8 cellular contexts compared by ENCODE assay signal in genomic region chr7:36287371-36288241, GRCh38.
DNase-seq lines count a peak whose midpoint lies in the region; ATAC-seq and TF ChIP-seq lines count a peak whose summit lies in the region.

No MANE protein-coding gene starts in this region.

- H3K27ac ChIP-seq in neutrophil (peak overlapping the region; percentile 97), A673 (ENCODE audit: low read depth, low read length, poor library complexity, severe bottlenecking) (no peak overlapping the region)

- H3K36me3 ChIP-seq in neutrophil (peaks cover 38% of the 10 kb centered on the region), A673 (ENCODE audit: insufficient read depth, low read length, poor library complexity, severe bottlenecking) (no peaks in the 10 kb centered on the region)

- POLR2A ChIA-PET in A673 (lab: Charles Lee; ENCODE audit: low non-redundant PET): no interaction called here

- H3K4me3 ChIP-seq in neutrophil (ENCODE audit: low read depth in 1 of 2, low read length in 1 of 2) (peak overlapping the region; percentile 28 to 52), A673 (ENCODE audit: low read depth, low read length, poor library complexity, severe bottlenecking) (no peak overlapping the region)

- BruUV-seq in A673 (replicated peaks; lab: Mats Ljungman, UMichigan): no TSS peak

- peak; percentile 74 for DNase-seq in Ammon's horn (ENCODE audit: low spot score)
- DNase-seq in NCI-H2029 (lab: John Stamatoyannopoulos, UW): peak; percentile 52
- peak; percentile 20 for DNase-seq in activated T-helper 2 cell treated with anti-CD3 and anti-CD28 coated beads, Interferon-gamma antibody, Interleukin-2, Interleukin-4, amounts not matched to agents 10 μg/mL and 5 μg/mL and 100 μg/mL, durations not matched to agents 14 hours and 24 hours and 36 hours (ENCODE audit: low spot score)
- no peak for DNase-seq in A673 (ENCODE audit: low spot score)
- no peak for DNase-seq in GOT3 (lab: John Stamatoyannopoulos, UW)

- peaks cover 2% of the 10 kb centered on the region for H3K36me3 Mint-ChIP-seq in activated T-helper 2 cell treated with anti-CD3 and anti-CD28 coated beads, Interferon-gamma antibody, Interleukin-2, Interleukin-4, amounts not matched to agents 10 μg/mL and 5 μg/mL and 100 μg/mL, durations not matched to agents 14 hours and 24 hours and 36 hours (ENCODE audit: low read depth)

- ATAC-seq in GM19025 (IDR thresholded peaks at IDR 0.05; ENCODE audit: low read depth, unreplicated experiment) (peak; percentile 40), HG03439 (IDR thresholded peaks at IDR 0.05; ENCODE audit: unreplicated experiment) (no peak)

- H3K9me3 ChIP-seq in neutrophil (no peaks in the 10 kb centered on the region), A673 (ENCODE audit: low read depth, low read length, poor library complexity, severe bottlenecking) (no peaks in the 10 kb centered on the region)

- TF ChIP-seq CTCF in neutrophil (IDR thresholded peaks at IDR 0.05) (no peak), A673 (conservative IDR thresholded peaks at IDR 0.05; ENCODE audit: low read depth, low read length) (no peak)

- H3K4me3 Mint-ChIP-seq in activated T-helper 2 cell treated with anti-CD3 and anti-CD28 coated beads, Interferon-gamma antibody, Interleukin-2, Interleukin-4, amounts not matched to agents 10 μg/mL and 5 μg/mL and 100 μg/mL, durations not matched to agents 14 hours and 24 hours and 36 hours (ENCODE audit: low read depth): peak overlapping the region; percentile 67

- no peaks in the 10 kb centered on the region for H3K27me3 ChIP-seq in neutrophil
- no peaks in the 10 kb centered on the region for H3K27me3 ChIP-seq in A673 (replicated peaks; ENCODE audit: insufficient read depth, low read depth, low read length, poor library complexity)

- H3K27ac Mint-ChIP-seq in activated T-helper 2 cell treated with anti-CD3 and anti-CD28 coated beads, Interferon-gamma antibody, Interleukin-2, Interleukin-4, amounts not matched to agents 10 μg/mL and 5 μg/mL and 100 μg/mL, durations not matched to agents 14 hours and 24 hours and 36 hours: peak overlapping the region; percentile 90

- intact Hi-C loops in activated T-helper 2 cell treated with anti-CD3 and anti-CD28 coated beads, Interferon-gamma antibody, Interleukin-2, Interleukin-4, amounts not matched to agents 10 μg/mL and 5 μg/mL and 100 μg/mL, durations not matched to agents 14 hours and 24 hours and 36 hours (cut with micrococcal nuclease): no loop called here
- intact Hi-C loops in A673 (cut with micrococcal nuclease; ENCODE audit: unreplicated experiment): no loop called here

- H3K27me3 Mint-ChIP-seq in activated T-helper 2 cell treated with anti-CD3 and anti-CD28 coated beads, Interferon-gamma antibody, Interleukin-2, Interleukin-4, amounts not matched to agents 10 μg/mL and 5 μg/mL and 100 μg/mL, durations not matched to agents 14 hours and 24 hours and 36 hours (ENCODE audit: low read depth): peaks cover 2% of the 10 kb centered on the region

- peaks cover 71 to 75% of the 10 kb centered on the region in 2 experiments for H3K4me1 ChIP-seq in neutrophil (ENCODE audit: control insufficient read depth in 1 of 2, insufficient read depth in 1 of 2, low read depth in 1 of 2, low read length in 1 of 2)
- H3K4me1 ChIP-seq in A673 (ENCODE audit: insufficient read depth, low read length, poor library complexity, severe bottlenecking): peaks cover 5% of the 10 kb centered on the region

- peaks cover 51% of the 10 kb centered on the region for H3K4me1 Mint-ChIP-seq in activated T-helper 2 cell treated with anti-CD3 and anti-CD28 coated beads, Interferon-gamma antibody, Interleukin-2, Interleukin-4, amounts not matched to agents 10 μg/mL and 5 μg/mL and 100 μg/mL, durations not matched to agents 14 hours and 24 hours and 36 hours (ENCODE audit: low read depth)

- H3K9me3 Mint-ChIP-seq in activated T-helper 2 cell treated with anti-CD3 and anti-CD28 coated beads, Interferon-gamma antibody, Interleukin-2, Interleukin-4, amounts not matched to agents 10 μg/mL and 5 μg/mL and 100 μg/mL, durations not matched to agents 14 hours and 24 hours and 36 hours: no peaks in the 10 kb centered on the region

- CTCF ChIA-PET in A673 (lab: Charles Lee): interaction anchor here (1.2 kb wide), 1 partner anchor 32 kb away, joined by 8 read pairs; no protein-coding TSS in a partner anchor

Comparison
In these comparisons a context has a peak if more than half of its experiments do, and no peak if none do; other contexts are left out.
1. DNase-seq: peak in Ammon's horn (single experiment), NCI-H2029 (single experiment) and activated T-helper 2 cell treated with anti-CD3 and anti-CD28 coated beads, Interferon-gamma antibody, Interleukin-2, Interleukin-4, amounts not matched to agents 10 μg/mL and 5 μg/mL and 100 μg/mL, durations not matched to agents 14 hours and 24 hours and 36 hours (single experiment); none in A673 (single experiment) and GOT3 (single experiment).